ENCODE assay signal across 27 cellular contexts in the genomic region with DNA sequence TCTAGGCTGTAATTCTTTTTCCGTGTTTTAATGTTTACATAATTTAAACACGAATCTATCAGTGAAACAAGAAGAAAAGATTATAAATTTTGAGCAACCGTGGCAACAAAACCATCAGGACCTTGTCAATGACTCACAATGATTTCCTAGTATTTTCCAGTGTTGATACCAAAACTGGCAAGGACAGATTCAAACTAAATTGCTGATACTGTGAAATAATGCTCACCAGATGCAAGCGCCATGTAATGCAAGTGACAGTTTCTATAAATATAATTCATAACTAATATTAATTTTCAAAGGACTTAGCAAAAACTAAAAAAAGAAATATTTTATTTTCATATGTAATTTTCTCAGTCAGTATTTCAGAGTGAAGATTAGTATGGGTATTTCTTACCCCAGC.
"Had no signal": no experiment of that assay in that cellular context is flagged by ENCODE, and none has a peak within 500 bp of the region (broad histone marks: within the 10 kb centered on the region; RNA-seq: fewer than 3 reads in every experiment).

No MANE protein-coding gene starts in this region.

- H3K4me1 ChIP-seq: colonic mucosa, foreskin keratinocyte had no signal

- H3K36me3 ChIP-seq: colonic mucosa, esophagus muscularis mucosa, esophagus squamous epithelium, gastrocnemius medialis, gastroesophageal sphincter, heart left ventricle, heart right ventricle had no signal

- H3K4me3 ChIP-seq: colonic mucosa, coronary artery, dorsolateral prefrontal cortex, esophagus muscularis mucosa, esophagus squamous epithelium, gastrocnemius medialis, gastroesophageal sphincter, heart left ventricle, heart right ventricle had no signal

- H3K27me3 ChIP-seq: colonic mucosa, dorsolateral prefrontal cortex, esophagus muscularis mucosa, esophagus squamous epithelium, foreskin keratinocyte, gastrocnemius medialis, gastroesophageal sphincter, heart left ventricle, heart right ventricle had no signal

- H3K27ac ChIP-seq: colonic mucosa, coronary artery, dorsolateral prefrontal cortex, epithelial cell of prostate, esophagus muscularis mucosa, esophagus squamous epithelium, foreskin keratinocyte, gastrocnemius medialis, gastroesophageal sphincter, heart left ventricle, heart right ventricle had no signal

- ATAC-seq: effector memory CD8-positive, alpha-beta T cell; esophagus mucosa; foreskin keratinocyte; gastrocnemius medialis; gastroesophageal sphincter; heart left ventricle; heart right ventricle had no signal

- DNase-seq: colonic mucosa; cortex of kidney; dermis blood vessel endothelial cell; dorsolateral prefrontal cortex; effector CD4-positive, alpha-beta T cell; effector CD8-positive, alpha-beta T cell; effector memory CD4-positive, alpha-beta T cell; effector memory CD8-positive, alpha-beta T cell; endodermal cell; esophagus squamous epithelium; foreskin fibroblast; foreskin keratinocyte; foreskin melanocyte; gastrocnemius medialis; glutamatergic neuron; head of caudate nucleus; heart left ventricle; heart right ventricle had no signal

- FAIRE-seq: colon, endometrium, endothelial cell of umbilical vein, frontal cortex had no signal

- H3K9me3 ChIP-seq: colonic mucosa, esophagus muscularis mucosa, esophagus squamous epithelium, gastrocnemius medialis, gastroesophageal sphincter, heart left ventricle, heart right ventricle had no signal
